In genomic region chr18:46250812-46251173, GRCh38 we compare ENCODE assay signal across 9 cellular contexts.
DNase-seq lines count a peak whose midpoint lies in the region; ATAC-seq and TF ChIP-seq lines count a peak whose summit lies in the region.
"Had no signal": no experiment of that assay in that cellular context is flagged by ENCODE, and none has a peak within 500 bp of the region (broad histone marks: within the 10 kb centered on the region; RNA-seq: fewer than 3 reads in every experiment).

No MANE protein-coding gene starts in this region.

- TSS peak; percentile 51 for BruUV-seq in Calu3 (replicated peaks; lab: Mats Ljungman, UMichigan)

- CTCF ChIA-PET in Calu3 (lab: Charles Lee) = interaction anchor here (0.6 to 1.6 kb wide), 5 partner anchors 68 to 407 kb away, joined by 3 to 11 read pairs (median 5); a partner anchor contains a TSS
- CTCF ChIA-PET in naive thymus-derived CD4-positive, alpha-beta T cell (lab: Charles Lee) = interaction anchor here (0.6 to 1.9 kb wide), 4 partner anchors 20 to 99 kb away, joined by 3 to 13 read pairs (median 4); a partner anchor contains a TSS

- peak overlapping the region; percentile 95 for H3K27ac Mint-ChIP-seq in Calu3 (ENCODE audit: unreplicated experiment)
- H3K27ac Mint-ChIP-seq in activated naive CD8-positive, alpha-beta T cell treated with anti-CD3 and anti-CD28 coated beads for 36 hours = peak overlapping the region; percentile 91
- peak overlapping the region; percentile 89 to 98 (median 95) for H3K27ac Mint-ChIP-seq in naive thymus-derived CD4-positive, alpha-beta T cell

- peaks cover 44% of the 10 kb centered on the region for H3K4me1 Mint-ChIP-seq in Calu3 (ENCODE audit: low read depth, unreplicated experiment)
- peaks cover 69% of the 10 kb centered on the region for H3K4me1 Mint-ChIP-seq in activated naive CD8-positive, alpha-beta T cell treated with anti-CD3 and anti-CD28 coated beads for 36 hours
- peaks cover 34 to 74% (median 68%) of the 10 kb centered on the region in 7 donors for H3K4me1 Mint-ChIP-seq in naive thymus-derived CD4-positive, alpha-beta T cell

- POLR2A ChIA-PET in naive thymus-derived CD4-positive, alpha-beta T cell (lab: Charles Lee) = interaction anchor here (0.5 to 0.8 kb wide), 3 partner anchors 75 to 1655 kb away, joined by 3 read pairs; no protein-coding TSS in a partner anchor

- peak overlapping the region; percentile 51 for H3K4me3 Mint-ChIP-seq in Calu3 (ENCODE audit: low read depth, unreplicated experiment)
- peak overlapping the region; percentile 54 for H3K4me3 Mint-ChIP-seq in activated naive CD8-positive, alpha-beta T cell treated with anti-CD3 and anti-CD28 coated beads for 36 hours
- peak overlapping the region; percentile 74 to 95 (median 83) for H3K4me3 Mint-ChIP-seq in naive thymus-derived CD4-positive, alpha-beta T cell

- H3K27me3 Mint-ChIP-seq in Calu3 (ENCODE audit: unreplicated experiment) = no peaks in the 10 kb centered on the region
- peaks cover 4% of the 10 kb centered on the region for H3K27me3 Mint-ChIP-seq in activated naive CD8-positive, alpha-beta T cell treated with anti-CD3 and anti-CD28 coated beads for 36 hours
- H3K27me3 Mint-ChIP-seq in naive thymus-derived CD4-positive, alpha-beta T cell = no peaks in the 10 kb centered on the region

- H3K9me3 Mint-ChIP-seq in Calu3 (ENCODE audit: low read depth, unreplicated experiment) = no peaks in the 10 kb centered on the region
- H3K9me3 Mint-ChIP-seq in activated naive CD8-positive, alpha-beta T cell treated with anti-CD3 and anti-CD28 coated beads for 36 hours = peaks cover 1% of the 10 kb centered on the region
- H3K9me3 Mint-ChIP-seq in naive thymus-derived CD4-positive, alpha-beta T cell = no peaks in the 10 kb centered on the region

- peak overlapping the region; percentile 3 for H3K4me3 ChIP-seq in naive thymus-derived CD4-positive, alpha-beta T cell (ENCODE audit: low read length)

- intact Hi-C loops in Calu3 (cut with micrococcal nuclease; ENCODE audit: unreplicated experiment) = no loop called here
- intact Hi-C loops in naive thymus-derived CD4-positive, alpha-beta T cell (cut with micrococcal nuclease) = loop anchor here (1.0 to 10.0 kb wide), 9 partner anchors 14 to 566 kb away; partner anchors contain the start of gene ATP5F1A (in 2 of the 2)

- ATAC-seq in HG02763 (IDR thresholded peaks at IDR 0.05; ENCODE audit: unreplicated experiment) (peak; percentile 24), GM19467 (IDR thresholded peaks at IDR 0.05; ENCODE audit: unreplicated experiment) (no peak)
- peak; percentile 49 for ATAC-seq in naive thymus-derived CD4-positive, alpha-beta T cell
- ATAC-seq: Panc1 had no signal

- H3K36me3 Mint-ChIP-seq in Calu3 (ENCODE audit: insufficient read depth, unreplicated experiment) = peaks cover 28% of the 10 kb centered on the region
- peaks cover 67% of the 10 kb centered on the region for H3K36me3 Mint-ChIP-seq in activated naive CD8-positive, alpha-beta T cell treated with anti-CD3 and anti-CD28 coated beads for 36 hours
- peaks cover 2 to 56% (median 35%) of the 10 kb centered on the region in 5 donors for H3K36me3 Mint-ChIP-seq in naive thymus-derived CD4-positive, alpha-beta T cell

- peaks cover 0 to 6% (median 0%) of the 10 kb centered on the region in 3 experiments for H3K36me3 ChIP-seq in naive thymus-derived CD4-positive, alpha-beta T cell (ENCODE audit: control insufficient read depth in 2 of 3, insufficient read depth in 3 of 3, low read length in 3 of 3)

- H3K4me1 ChIP-seq in naive thymus-derived CD4-positive, alpha-beta T cell (ENCODE audit: control insufficient read depth in 2 of 2, insufficient read depth in 2 of 2, low read length in 2 of 2) = peaks cover 19 to 21% of the 10 kb centered on the region in 2 donors

- DNase-seq in Calu3 (no peak), NCI-H1930 (lab: John Stamatoyannopoulos, UW) (no peak)
- no peak for DNase-seq in activated naive CD8-positive, alpha-beta T cell treated with anti-CD3 and anti-CD28 coated beads for 36 hours
- DNase-seq in naive thymus-derived CD4-positive, alpha-beta T cell = no peak
- no peak for DNase-seq in stimulated activated CD4-positive, alpha-beta T cell treated with anti-CD3 and anti-CD28 coated beads, Interleukin-4, amount 100 ng/mL, for 24 hours
- no peak for DNase-seq in activated CD4-positive, alpha-beta T cell treated with anti-CD3 and anti-CD28 coated beads, Interleukin-2, amount 50 U/mL, for 1 hour

- H3K9me3 ChIP-seq in naive thymus-derived CD4-positive, alpha-beta T cell (ENCODE audit: control insufficient read depth in 2 of 3, low read length in 3 of 3) = no peaks in the 10 kb centered on the region

- no peaks in the 10 kb centered on the region for H3K27me3 ChIP-seq in naive thymus-derived CD4-positive, alpha-beta T cell (ENCODE audit: control insufficient read depth in 2 of 2, insufficient read depth in 2 of 2, low read length in 2 of 2)

- no peak for TF ChIP-seq CTCF in Calu3 (IDR thresholded peaks at IDR 0.05; ENCODE audit: unreplicated experiment)

- H3K27ac ChIP-seq in naive thymus-derived CD4-positive, alpha-beta T cell (ENCODE audit: low read depth, low read length) = peak overlapping the region; percentile 75
